In the genomic region with DNA sequence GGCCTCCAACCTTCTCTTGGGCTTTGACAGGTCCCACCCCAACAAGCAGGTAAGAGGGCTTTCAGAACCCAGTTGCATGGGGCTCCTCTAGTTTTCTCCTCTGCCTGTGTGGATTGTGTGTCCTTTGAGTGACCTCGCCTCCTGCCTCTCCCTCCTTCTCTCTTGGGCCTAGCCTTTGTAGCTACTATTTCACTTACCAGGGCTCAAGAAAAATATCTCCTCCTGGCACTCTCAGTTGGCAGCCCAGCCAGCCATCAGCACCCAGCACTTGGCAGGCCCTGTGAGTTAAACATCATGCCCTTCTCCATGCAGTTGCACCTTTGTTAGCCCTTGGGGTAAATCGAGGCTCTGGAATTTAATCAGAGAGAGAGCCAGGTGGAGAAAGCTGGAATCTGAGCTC, we compare ENCODE assay signal across 23 cellular contexts. TPM values are rescaled to one million over a fixed set of nuclear protein-coding genes. Genes with fewer than 3 reads are reported as not detected.
DNase-seq lines count a peak whose midpoint lies in the region; ATAC-seq and TF ChIP-seq lines count a peak whose summit lies in the region.
"Had no signal": no experiment of that assay in that cellular context is flagged by ENCODE, and none has a peak within 500 bp of the region (broad histone marks: within the 10 kb centered on the region; RNA-seq: fewer than 3 reads in every experiment).

No MANE protein-coding gene starts in this region.

- H3K4me1 ChIP-seq in GM23338 (ENCODE audit: insufficient read depth), result peaks cover 3% of the 10 kb centered on the region; the same call in 1 of the 2 replicates
- H3K4me1 ChIP-seq in neural progenitor cell, result peaks cover 11% of the 10 kb centered on the region
- peaks cover 9% of the 10 kb centered on the region for H3K4me1 ChIP-seq in prostate gland (replicated peaks)

- H3K36me3 Mint-ChIP-seq in GM23338 (ENCODE audit: low read depth), result peaks cover 48% of the 10 kb centered on the region
- H3K36me3 Mint-ChIP-seq in nephron progenitor cell (ENCODE audit: low read depth), result peaks cover 65% of the 10 kb centered on the region
- peaks cover 10% of the 10 kb centered on the region for H3K36me3 Mint-ChIP-seq in neural progenitor cell

- H3K9me3 Mint-ChIP-seq in GM23338, result no peaks in the 10 kb centered on the region
- H3K9me3 Mint-ChIP-seq in nephron progenitor cell, result no peaks in the 10 kb centered on the region
- no peaks in the 10 kb centered on the region for H3K9me3 Mint-ChIP-seq in neural progenitor cell
- H3K9me3 Mint-ChIP-seq: activated T-helper 1 cell treated with anti-CD3 and anti-CD28 coated beads, Interleukin-12 subunit alpha, Interleukin-12 subunit beta, Interleukin-2, Interleukin-4 antibody, amounts not matched to agents 30 ng/mL and 10 ng/mL and 1 ng/mL, durations not matched to agents 14 hours and 24 hours and 36 hours; endodermal cell; nephron had no signal

- peaks cover 7% of the 10 kb centered on the region; the same call in 2 of the 3 replicates for H3K4me1 Mint-ChIP-seq in GM23338
- peaks cover 54% of the 10 kb centered on the region for H3K4me1 Mint-ChIP-seq in nephron progenitor cell
- peaks cover 6% of the 10 kb centered on the region for H3K4me1 Mint-ChIP-seq in neural progenitor cell
- H3K4me1 Mint-ChIP-seq: endodermal cell had no signal

- H4K20me1 ChIP-seq in GM23338 (replicated peaks; ENCODE audit: insufficient read depth) (no peaks in the 10 kb centered on the region; the same call in 1 of the 2 replicates), neural progenitor cell (ENCODE audit: low read depth) (peaks cover 3% of the 10 kb centered on the region)

- H2AFZ ChIP-seq in GM23338 (no peak overlapping the region), neural progenitor cell (replicated peaks) (no peak overlapping the region)

- no peak for ATAC-seq in GM23338
- ATAC-seq: HCT116, HepG2 had no signal

- H3K9me2 ChIP-seq in GM23338 (ENCODE audit: insufficient read depth), result no peaks in the 10 kb centered on the region

- TF ChIP-seq CTCF in GM23338 (conservative IDR thresholded peaks at IDR 0.05; ENCODE audit: low read depth in 2 of 2), result no peak
- TF ChIP-seq CTCF in nephron progenitor cell (IDR thresholded peaks at IDR 0.05), result no peak
- TF ChIP-seq CTCF in neural progenitor cell (IDR thresholded peaks at IDR 0.05), result no peak
- TF ChIP-seq CTCF in prostate gland (IDR thresholded peaks at IDR 0.05), result no peak

- intact Hi-C loops in prostate gland (cut with DNase I), result no loop called here

- no peak overlapping the region for H3K27ac Mint-ChIP-seq in GM23338
- peak overlapping the region; percentile 64 for H3K27ac Mint-ChIP-seq in nephron progenitor cell
- no peak overlapping the region for H3K27ac Mint-ChIP-seq in neural progenitor cell
- H3K27ac Mint-ChIP-seq: activated T-helper 1 cell treated with anti-CD3 and anti-CD28 coated beads, Interleukin-12 subunit alpha, Interleukin-12 subunit beta, Interleukin-2, Interleukin-4 antibody, amounts not matched to agents 30 ng/mL and 10 ng/mL and 1 ng/mL, durations not matched to agents 14 hours and 24 hours and 36 hours; endodermal cell had no signal

- H3F3A ChIP-seq in GM23338 (replicated peaks; ENCODE audit: low read depth) (no peaks in the 10 kb centered on the region; the same call in 1 of the 2 replicates), neural progenitor cell (ENCODE audit: low read depth) (peaks cover 5% of the 10 kb centered on the region)

- H3K4me2 ChIP-seq in GM23338, result no peak overlapping the region
- no peak overlapping the region for H3K4me2 ChIP-seq in neural progenitor cell

- no peaks in the 10 kb centered on the region for H3K27me3 ChIP-seq in GM23338 (ENCODE audit: insufficient read depth)
- H3K27me3 ChIP-seq in neural progenitor cell, result no peaks in the 10 kb centered on the region
- H3K27me3 ChIP-seq in prostate gland (replicated peaks; ENCODE audit: insufficient read depth), result no peaks in the 10 kb centered on the region
- H3K27me3 ChIP-seq: heart left ventricle had no signal

- 0 out of 2 replicates have a peak overlapping the region, but pooled peaks have one; percentile 39 for H3K27ac ChIP-seq in GM23338 (ENCODE audit: low read depth)
- H3K27ac ChIP-seq in cingulate gyrus (ENCODE audit: low read depth, low read length), result peak overlapping the region; percentile 39
- no peak overlapping the region for H3K27ac ChIP-seq in neural progenitor cell
- peak overlapping the region in 1 of 2 donors; percentile 22 for H3K27ac ChIP-seq in prostate gland
- H3K27ac ChIP-seq: heart left ventricle, WERI-Rb-1 had no signal

- WGBS in prostate gland, result 60% methylated on average over 2 of the region's 2 CpGs

- no peak overlapping the region for H3K9ac ChIP-seq in neural progenitor cell

- H3K9me3 ChIP-seq in neural progenitor cell (ENCODE audit: low read depth) (no peaks in the 10 kb centered on the region), prostate gland (no peaks in the 10 kb centered on the region)
- H3K9me3 ChIP-seq: heart left ventricle, thoracic aorta had no signal

- H3K4me3 Mint-ChIP-seq in GM23338 (no peak overlapping the region), nephron progenitor cell (peak overlapping the region; percentile 29), neural progenitor cell (no peak overlapping the region)
- H3K4me3 Mint-ChIP-seq: activated T-helper 1 cell treated with anti-CD3 and anti-CD28 coated beads, Interleukin-12 subunit alpha, Interleukin-12 subunit beta, Interleukin-2, Interleukin-4 antibody, amounts not matched to agents 30 ng/mL and 10 ng/mL and 1 ng/mL, durations not matched to agents 14 hours and 24 hours and 36 hours; endodermal cell; nephron had no signal

- H3K36me3 ChIP-seq in GM23338 (ENCODE audit: insufficient read depth), result peaks cover 19% of the 10 kb centered on the region; the same call in 1 of the 2 replicates
- H3K36me3 ChIP-seq in neural progenitor cell, result no peaks in the 10 kb centered on the region
- no peaks in the 10 kb centered on the region for H3K36me3 ChIP-seq in prostate gland
- H3K36me3 ChIP-seq: thoracic aorta, WERI-Rb-1 had no signal

- H3K79me2 ChIP-seq in GM23338 (replicated peaks; ENCODE audit: insufficient read depth) (peaks cover 27% of the 10 kb centered on the region), neural progenitor cell (ENCODE audit: low read depth) (no peaks in the 10 kb centered on the region)

- no peak overlapping the region for H3K4me3 ChIP-seq in GM23338
- H3K4me3 ChIP-seq in neural progenitor cell, result no peak overlapping the region
- no peak overlapping the region for H3K4me3 ChIP-seq in prostate gland
- H3K4me3 ChIP-seq: heart left ventricle, thoracic aorta had no signal

- DNase-seq in Ammon's horn (ENCODE audit: low spot score), result peak; percentile 34
- DNase-seq in GM23338 (ENCODE audit: low spot score), result no peak
- no peak for DNase-seq in nephron progenitor cell
- DNase-seq in activated CD4-positive, alpha-beta T cell treated with anti-CD3 and anti-CD28 coated beads, Interleukin-2, amount 50 U/mL, for 1 hour, result no peak
- DNase-seq in NCI-H2196 (lab: John Stamatoyannopoulos, UW; ENCODE audit: unreplicated experiment), result no peak
- no peak for DNase-seq in neural progenitor cell (ENCODE audit: low spot score)
- no peak for DNase-seq in prostate gland (ENCODE audit: low spot score)
- DNase-seq: DMS79 treated with DMSO at 0.1 percent for 48 hours; mesenchymal stem cell; NCI-H1436; NCI-H2171; SIG-M5; stimulated activated CD8-positive, alpha-beta memory T cell treated with anti-CD3 and anti-CD28 coated beads, Interleukin-4, amount 100 ng/mL, for 48 hours; T-helper 2 cell; WERI-Rb-1 had no signal

- TF ChIP-seq POLR2A in prostate gland (IDR thresholded peaks at IDR 0.05), result no peak

- H3K27me3 Mint-ChIP-seq in GM23338 (ENCODE audit: insufficient read depth, low read depth, poor library complexity), result peaks cover 3% of the 10 kb centered on the region
- peaks cover 3% of the 10 kb centered on the region for H3K27me3 Mint-ChIP-seq in nephron progenitor cell (ENCODE audit: low read depth, poor library complexity)
- H3K27me3 Mint-ChIP-seq in neural progenitor cell (ENCODE audit: insufficient read depth, low read depth), result peaks cover 4% of the 10 kb centered on the region

TF ChIP-seq in GM23338, 12 proteins besides CTCF, POLR2A, EP300 and RAD21:
- TF ChIP-seq NANOG (IDR thresholded peaks at IDR 0.05; ENCODE audit: borderline replicate concordance), result no peak
- TF ChIP-seq, protein P1, sequence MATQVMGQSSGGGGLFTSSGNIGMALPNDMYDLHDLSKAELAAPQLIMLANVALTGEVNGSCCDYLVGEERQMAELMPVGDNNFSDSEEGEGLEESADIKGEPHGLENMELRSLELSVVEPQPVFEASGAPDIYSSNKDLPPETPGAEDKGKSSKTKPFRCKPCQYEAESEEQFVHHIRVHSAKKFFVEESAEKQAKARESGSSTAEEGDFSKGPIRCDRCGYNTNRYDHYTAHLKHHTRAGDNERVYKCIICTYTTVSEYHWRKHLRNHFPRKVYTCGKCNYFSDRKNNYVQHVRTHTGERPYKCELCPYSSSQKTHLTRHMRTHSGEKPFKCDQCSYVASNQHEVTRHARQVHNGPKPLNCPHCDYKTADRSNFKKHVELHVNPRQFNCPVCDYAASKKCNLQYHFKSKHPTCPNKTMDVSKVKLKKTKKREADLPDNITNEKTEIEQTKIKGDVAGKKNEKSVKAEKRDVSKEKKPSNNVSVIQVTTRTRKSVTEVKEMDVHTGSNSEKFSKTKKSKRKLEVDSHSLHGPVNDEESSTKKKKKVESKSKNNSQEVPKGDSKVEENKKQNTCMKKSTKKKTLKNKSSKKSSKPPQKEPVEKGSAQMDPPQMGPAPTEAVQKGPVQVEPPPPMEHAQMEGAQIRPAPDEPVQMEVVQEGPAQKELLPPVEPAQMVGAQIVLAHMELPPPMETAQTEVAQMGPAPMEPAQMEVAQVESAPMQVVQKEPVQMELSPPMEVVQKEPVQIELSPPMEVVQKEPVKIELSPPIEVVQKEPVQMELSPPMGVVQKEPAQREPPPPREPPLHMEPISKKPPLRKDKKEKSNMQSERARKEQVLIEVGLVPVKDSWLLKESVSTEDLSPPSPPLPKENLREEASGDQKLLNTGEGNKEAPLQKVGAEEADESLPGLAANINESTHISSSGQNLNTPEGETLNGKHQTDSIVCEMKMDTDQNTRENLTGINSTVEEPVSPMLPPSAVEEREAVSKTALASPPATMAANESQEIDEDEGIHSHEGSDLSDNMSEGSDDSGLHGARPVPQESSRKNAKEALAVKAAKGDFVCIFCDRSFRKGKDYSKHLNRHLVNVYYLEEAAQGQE (IDR thresholded peaks at IDR 0.05; ENCODE audit: unreplicated experiment), result no peak

RNA-seq across cellular contexts. Expression of gene SORL1, which starts 36.0 kb away (rescaled TPM):
- 78.3 and 78.8 TPM in 2 replicates for total RNA-seq in GM23338 (2014; rRNA removed; shearing (Covaris generic))
- 20.1 and 23.0 TPM in 2 replicates for polyA plus RNA-seq in GM23338 (2016; fragmentation: Nextera tagmentation; extraction: Ambion mirVana)
- 45.6 and 46.0 TPM in 2 replicates for total RNA-seq in neural progenitor cell (ENCODE audit: low replicate concordance)
- 10 to 100 TPM; 77.4 to 97.6 TPM for total RNA-seq in prostate gland
